In genomic region chr22:24325105-24325757, GRCh38 we compare ENCODE assay signal across 9 cellular contexts. TPM values are rescaled to one million over a fixed set of nuclear protein-coding genes. Genes with fewer than 3 reads are reported as not detected.
A peak's percentile ranks its signal among the peaks of the same experiment; 100 is the strongest.
DNase-seq lines count a peak whose midpoint lies in the region; ATAC-seq and TF ChIP-seq lines count a peak whose summit lies in the region.
"Had no signal": no experiment of that assay in that cellular context is flagged by ENCODE, and none has a peak within 500 bp of the region (broad histone marks: within the 10 kb centered on the region; RNA-seq: fewer than 3 reads in every experiment).

No MANE protein-coding gene starts in this region.

- CTCF ChIA-PET in IMR-90 (lab: Yijun Ruan, JAX): no interaction called here

- peak overlapping the region; percentile 40 for H2BK5ac ChIP-seq in IMR-90 (ENCODE audit: low read depth, low read length, poor library complexity, severe bottlenecking)

- intact Hi-C loops in IMR-90 (cut with micrococcal nuclease): loop anchor here (1.0 kb wide), 3 partner anchors 178 to 200 kb away; no protein-coding TSS in a partner anchor

- H4K5ac ChIP-seq in IMR-90 (ENCODE audit: low read depth, low read length): no peak overlapping the region

- H3K4ac ChIP-seq in IMR-90 (ENCODE audit: low read depth, low read length): no peak overlapping the region

- no peak overlapping the region for H3K27ac ChIP-seq in IMR-90 (ENCODE audit: insufficient read depth, low read length)
- H3K27ac ChIP-seq in SJCRH30: no peak overlapping the region
- H3K27ac ChIP-seq in endodermal cell (ENCODE audit: low read depth, low read length): no peak overlapping the region

- H3K56ac ChIP-seq in IMR-90 (ENCODE audit: extremely low read depth, insufficient read depth, low read length): no peak overlapping the region

- TF ChIP-seq POLR2A in IMR-90 (IDR thresholded peaks at IDR 0.05; ENCODE audit: low read depth, low read length): no peak

- peaks cover 53% of the 10 kb centered on the region for H3K36me3 Mint-ChIP-seq in endodermal cell (ENCODE audit: low read depth)

- WGBS in IMR-90 (ENCODE audit: extremely low coverage in 2 of 2, insufficient read length in 1 of 2), 2 experiments: no CpG with 5 or more reads among the region's 5 CpGs
- WGBS in endodermal cell (ENCODE audit: insufficient coverage in 1 of 2, insufficient read length in 1 of 2), 2 experiments: 50 to 56% methylated on average over 4 of the region's 5 CpGs

- DNase-seq in NCI-H2171 treated with DMSO at 0.1 percent for 48 hours (lab: John Stamatoyannopoulos, UW) (peak; percentile 57), NCI-H2171 (lab: John Stamatoyannopoulos, UW) (no peak), IMR-90 (peak; percentile 92), SJCRH30 (peak; percentile 11 to 62), endodermal cell (no peak), middle frontal gyrus (ENCODE audit: extremely low spot score, low spot score) (peak; percentile 24), NCI-H526 (lab: John Stamatoyannopoulos, UW) (no peak), NCI-H187 (lab: John Stamatoyannopoulos, UW) (no peak)

- H2BK120ac ChIP-seq in IMR-90 (ENCODE audit: low read depth, low read length): no peak overlapping the region

- H3K79me1 ChIP-seq in IMR-90 (ENCODE audit: low read depth in 1 of 2, low read length in 2 of 2): peaks cover 24 to 42% of the 10 kb centered on the region in 2 experiments

- H3K27ac Mint-ChIP-seq in endodermal cell: no peak overlapping the region

- no peak overlapping the region for H3K4me3 ChIP-seq in IMR-90 (ENCODE audit: insufficient read depth, low read depth, low read length)
- no peak overlapping the region for H3K4me3 ChIP-seq in SJCRH30
- H3K4me3 ChIP-seq in endodermal cell (ENCODE audit: low read length): no peak overlapping the region

- H3K36me3 ChIP-seq in IMR-90 (ENCODE audit: control insufficient read depth, insufficient read depth, low read length) (peaks cover 34% of the 10 kb centered on the region), SJCRH30 (peaks cover 59% of the 10 kb centered on the region), endodermal cell (ENCODE audit: control insufficient read depth, insufficient read depth, low read length) (peaks cover 62% of the 10 kb centered on the region)

- no peak overlapping the region for H2BK15ac ChIP-seq in IMR-90 (ENCODE audit: low read depth, low read length)

- H3K27me3 ChIP-seq in IMR-90 (ENCODE audit: control insufficient read depth, insufficient read depth, low read length) (no peaks in the 10 kb centered on the region), SJCRH30 (no peaks in the 10 kb centered on the region), endodermal cell (ENCODE audit: control insufficient read depth, insufficient read depth, low read length, poor library complexity, severe bottlenecking) (no peaks in the 10 kb centered on the region)

- no TSS peak for BruUV-seq in IMR-90 (replicated peaks; lab: Mats Ljungman, UMichigan)

- POLR2A ChIA-PET in IMR-90 (lab: Charles Lee; ENCODE audit: unreplicated experiment): no interaction called here

- peaks cover 41% of the 10 kb centered on the region for H4K20me1 ChIP-seq in IMR-90 (ENCODE audit: insufficient read depth, low read length)

- no peaks in the 10 kb centered on the region for H3K27me3 Mint-ChIP-seq in endodermal cell (ENCODE audit: insufficient read depth)
- H3K27me3 Mint-ChIP-seq: central memory CD8-positive, alpha-beta T cell had no signal

- peaks cover 21% of the 10 kb centered on the region for H3K4me1 Mint-ChIP-seq in endodermal cell

- H3K18ac ChIP-seq in IMR-90 (ENCODE audit: low read depth, low read length): no peak overlapping the region

- no peak overlapping the region for H2AK5ac ChIP-seq in IMR-90 (ENCODE audit: low read depth, low read length)

- no peaks in the 10 kb centered on the region for H3K9me3 ChIP-seq in IMR-90 (ENCODE audit: control insufficient read depth, insufficient read depth, low read length)
- H3K9me3 ChIP-seq in SJCRH30 (replicated peaks): no peaks in the 10 kb centered on the region
- H3K9me3 ChIP-seq in endodermal cell (ENCODE audit: control insufficient read depth, low read length): no peaks in the 10 kb centered on the region

- H4K91ac ChIP-seq in IMR-90 (ENCODE audit: insufficient read depth, low read depth, low read length): no peak overlapping the region

- H3K4me1 ChIP-seq in IMR-90 (ENCODE audit: control insufficient read depth, insufficient read depth, low read length) (peaks cover 2% of the 10 kb centered on the region; the same call in 1 of the 2 replicates), SJCRH30 (no peaks in the 10 kb centered on the region), endodermal cell (ENCODE audit: control insufficient read depth, insufficient read depth, low read length) (no peaks in the 10 kb centered on the region)

- no peak overlapping the region for H3K23ac ChIP-seq in IMR-90 (ENCODE audit: low read depth, low read length)

- no peak overlapping the region for H3K9ac ChIP-seq in IMR-90 (ENCODE audit: low read depth, low read length)
- no peak overlapping the region for H3K9ac ChIP-seq in endodermal cell (ENCODE audit: extremely low read depth, low read length, poor library complexity, severe bottlenecking)

- H3K14ac ChIP-seq in IMR-90 (replicated peaks; ENCODE audit: low read depth, low read length): no peak overlapping the region

- no peak overlapping the region for H2AFZ ChIP-seq in IMR-90 (replicated peaks; ENCODE audit: low read length, poor library complexity)

- dilution Hi-C loops in IMR-90 (cut with HindIII; ENCODE audit: low sequenced_read_pairs, unreplicated experiment): no loop called here

- H3K9me1 ChIP-seq in IMR-90 (ENCODE audit: insufficient read depth, low read length): 0 out of 2 replicates have a peak, but pooled peaks cover 4% of the 10 kb centered on the region

- H3K4me2 ChIP-seq in IMR-90 (ENCODE audit: low read depth, low read length): no peak overlapping the region; the same call in 1 of the 2 replicates

- H2BK20ac ChIP-seq in IMR-90 (ENCODE audit: low read depth, low read length): no peak overlapping the region

- peak; percentile 85 for TF ChIP-seq RAD21 in IMR-90 (IDR thresholded peaks at IDR 0.05; ENCODE audit: low read length)

- H4K8ac ChIP-seq in IMR-90 (ENCODE audit: low read depth in 2 of 2, low read length in 2 of 2): no peak overlapping the region

- no peaks in the 10 kb centered on the region for H3K9me3 Mint-ChIP-seq in endodermal cell
- H3K9me3 Mint-ChIP-seq: central memory CD8-positive, alpha-beta T cell had no signal

- peak; percentile 86 for TF ChIP-seq CTCF in IMR-90 (conservative IDR thresholded peaks at IDR 0.05; ENCODE audit: low read depth, low read length)
- TF ChIP-seq CTCF in endodermal cell (conservative IDR thresholded peaks at IDR 0.05): peak; percentile 80

- peak; percentile 96 for ATAC-seq in IMR-90 (ENCODE audit: low read depth)

- no peak overlapping the region for H2AK9ac ChIP-seq in IMR-90 (replicated peaks; ENCODE audit: low read depth, low read length, poor library complexity)

- no peak overlapping the region for H3K4me3 Mint-ChIP-seq in endodermal cell
- H3K4me3 Mint-ChIP-seq: central memory CD8-positive, alpha-beta T cell had no signal

- in situ Hi-C loops in IMR-90 (cut with MboI; ENCODE audit: low sequenced_read_pairs): no loop called here

TF ChIP-seq in IMR-90, 13 proteins besides CTCF, POLR2A, EP300 and RAD21:
- no peak for TF ChIP-seq MAFK (IDR thresholded peaks at IDR 0.05; ENCODE audit: low read depth, low read length)
- TF ChIP-seq CHD1 (IDR thresholded peaks at IDR 0.05; ENCODE audit: low read depth, low read length): no peak
- peak; percentile 42; the same call in 1 of the 2 replicates for TF ChIP-seq BHLHE40 (IDR thresholded peaks at IDR 0.05; ENCODE audit: low read depth, low read length)
- no peak for TF ChIP-seq FOS (IDR thresholded peaks at IDR 0.05; ENCODE audit: low read depth, low read length)
- no peak for TF ChIP-seq RFX5 (IDR thresholded peaks at IDR 0.05; ENCODE audit: low read depth, low read length)
- no peak for TF ChIP-seq MXI1 (IDR thresholded peaks at IDR 0.05; ENCODE audit: borderline replicate concordance, low read depth, low read length)
- TF ChIP-seq ELK1 (IDR thresholded peaks at IDR 0.05; ENCODE audit: borderline replicate concordance, low read depth, low read length): no peak
- no peak for TF ChIP-seq USF2 (IDR thresholded peaks at IDR 0.05; ENCODE audit: low read depth, low read length)
- peak; percentile 80 for TF ChIP-seq SMC3 (IDR thresholded peaks at IDR 0.05; ENCODE audit: low read depth, low read length)
- no peak for TF ChIP-seq CEBPB (IDR thresholded peaks at IDR 0.05; ENCODE audit: low read depth, low read length)
- TF ChIP-seq NFE2L2 (IDR thresholded peaks at IDR 0.05; ENCODE audit: low read depth, low read length): no peak
- no peak for TF ChIP-seq RCOR1 (IDR thresholded peaks at IDR 0.05; ENCODE audit: insufficient replicate concordance, low read length)
- TF ChIP-seq MAZ (IDR thresholded peaks at IDR 0.05; ENCODE audit: borderline replicate concordance, low read depth, low read length): no peak

RNA-seq across cellular contexts. Expression of gene SPECC1L, which starts 54.6 kb away (rescaled TPM):
- 44.1 and 45.5 TPM in 2 replicates for total RNA-seq in IMR-90 (2012; rRNA removed)
- 18.4 and 18.7 TPM in 2 replicates for polyA plus RNA-seq in IMR-90 (2012; rRNA removed)
- 9.4 and 10.4 TPM in 2 replicates for polyA plus RNA-seq in IMR-90 (2012; cell fraction: cytosol; rRNA removed)
- 23.1 and 26.8 TPM in 2 replicates for polyA plus RNA-seq in IMR-90 (2012; cell fraction: nucleus; rRNA removed; ENCODE audit: low replicate concordance)
- 39.7 and 41.3 TPM in 2 replicates for total RNA-seq in SJCRH30 (2014; rRNA removed; shearing (Covaris generic))
- 10 to 100 TPM; 61.9 to 69.1 TPM for total RNA-seq in endodermal cell
- 37.2 TPM for polyA plus RNA-seq in endodermal cell (2013, experiment 1 of 2)
- 37.3 TPM for polyA plus RNA-seq in endodermal cell (2013, experiment 2 of 2)

Comparison
In these comparisons a context has a peak if more than half of its experiments do, and no peak if none do; other contexts are left out.
1. DNase-seq: peak in NCI-H2171 treated with DMSO at 0.1 percent for 48 hours (single experiment), IMR-90 (single experiment), SJCRH30 (2 of 2) and middle frontal gyrus (single experiment); none in NCI-H2171 (single experiment), endodermal cell (single experiment), NCI-H526 (0 of 2) and NCI-H187 (0 of 2).